In the genomic region with DNA sequence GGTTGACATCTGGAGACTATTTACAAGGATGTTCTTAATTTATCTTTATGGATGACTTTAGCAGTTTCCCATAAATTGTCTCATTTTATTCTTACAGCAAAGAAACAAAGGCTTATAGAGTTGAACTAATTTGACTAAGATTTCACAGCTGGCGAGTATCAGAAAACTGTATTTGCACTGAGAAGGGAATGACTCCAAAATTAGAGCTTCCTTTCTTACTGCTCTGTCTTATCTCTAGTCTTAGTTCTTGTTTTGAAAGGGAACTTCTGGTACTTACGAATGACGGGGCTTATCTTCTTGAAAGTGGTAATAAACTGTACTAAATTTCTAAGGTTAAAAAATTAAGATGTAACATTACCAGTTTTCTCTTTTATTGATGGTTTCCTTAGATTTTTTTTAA, we compare ENCODE assay signal across 9 cellular contexts. TPM values are rescaled to one million over a fixed set of nuclear protein-coding genes. Genes with fewer than 3 reads are reported as not detected.
DNase-seq lines count a peak whose midpoint lies in the region; ATAC-seq, FAIRE-seq and TF ChIP-seq lines count a peak whose summit lies in the region.
"Had no signal": no experiment of that assay in that cellular context is flagged by ENCODE, and none has a peak within 500 bp of the region (broad histone marks: within the 10 kb centered on the region; RNA-seq: fewer than 3 reads in every experiment).

No MANE protein-coding gene starts in this region.

- in situ Hi-C loops in K562 (cut with MboI), result no loop called here

- intact Hi-C loops in A673 (cut with micrococcal nuclease; ENCODE audit: unreplicated experiment), result no loop called here
- intact Hi-C loops in K562 (cut with micrococcal nuclease), result loop anchor here (10.0 kb wide), 1 partner anchor 275 kb away; no protein-coding TSS in a partner anchor

- no peaks in the 10 kb centered on the region for H4K20me1 ChIP-seq in K562 (replicated peaks; ENCODE audit: control insufficient read depth, insufficient read depth, low read length)

- BruUV-seq in A673 (replicated peaks; lab: Mats Ljungman, UMichigan) (no TSS peak), K562 (replicated peaks; lab: Mats Ljungman, UMichigan) (no TSS peak)

- ATAC-seq in HG03103 (IDR thresholded peaks at IDR 0.05; ENCODE audit: low read depth, unreplicated experiment) (peak; percentile 72), K562 (peak; percentile 36), HG03196 (IDR thresholded peaks at IDR 0.05; ENCODE audit: unreplicated experiment) (no peak)

- H3K9me1 ChIP-seq in K562 (ENCODE audit: control insufficient read depth, insufficient read depth, low read length), result no peaks in the 10 kb centered on the region

- H3K36me3 ChIP-seq in A673 (ENCODE audit: insufficient read depth, low read length, poor library complexity, severe bottlenecking), result no peaks in the 10 kb centered on the region
- peaks cover 39% of the 10 kb centered on the region for H3K36me3 ChIP-seq in K562 (ENCODE audit: control insufficient read depth, insufficient read depth, low read length)

- TF ChIP-seq CTCF in A673 (conservative IDR thresholded peaks at IDR 0.05; ENCODE audit: low read depth, low read length) (no peak), K562 (IDR thresholded peaks at IDR 0.05 in 2 of 3, conservative IDR thresholded peaks at IDR 0.05 in 1 of 3; ENCODE audit: insufficient read depth in 2 of 3, low read depth in 1 of 3, low read length in 3 of 3) (no peak)

- 0% methylated on average over 3 of the region's 3 CpGs for whole genome bisulfite sequencing in K562 (ENCODE audit: insufficient coverage, low coverage, missing lambda C conversion rate)

- no peak overlapping the region for H2AFZ ChIP-seq in K562 (ENCODE audit: low read depth, low read length)

- H3K27me3 ChIP-seq in A673 (replicated peaks; ENCODE audit: insufficient read depth, low read depth, low read length, poor library complexity), result no peaks in the 10 kb centered on the region
- H3K27me3 ChIP-seq in K562 (ENCODE audit: control insufficient read depth in 2 of 2, insufficient read depth in 2 of 2, low read length in 2 of 2), result no peaks in the 10 kb centered on the region

- H3K27ac ChIP-seq in A673 (ENCODE audit: low read depth, low read length, poor library complexity, severe bottlenecking) (peak overlapping the region; percentile 35), K562 (ENCODE audit: extremely low read depth, low read depth, low read length) (peak overlapping the region; percentile 89)

- H3K4me3 ChIP-seq in A673 (ENCODE audit: low read depth, low read length, poor library complexity, severe bottlenecking) (no peak overlapping the region), K562 (no peak overlapping the region)

- no peak for TF ChIP-seq POLR2A in K562 (conservative IDR thresholded peaks at IDR 0.05)

- TF ChIP-seq EP300 in K562 (IDR thresholded peaks at IDR 0.05; ENCODE audit: low read length), result peak; percentile 71; the same call in 1 of the 2 replicates

- FAIRE-seq in GM19239 (lab: Jason Lieb, UNC) (peak; percentile 70), K562 (lab: Jason Lieb, UNC) (peak; percentile 70)

- H3K9me3 ChIP-seq in A673 (ENCODE audit: low read depth, low read length, poor library complexity, severe bottlenecking), result no peaks in the 10 kb centered on the region
- H3K9me3 ChIP-seq in K562 (replicated peaks; ENCODE audit: control insufficient read depth, insufficient read depth, low read depth, low read length), result 0 out of 2 replicates have a peak, but pooled peaks cover 2% of the 10 kb centered on the region

- POLR2A ChIA-PET in A673 (lab: Charles Lee; ENCODE audit: low non-redundant PET), result no interaction called here
- POLR2A ChIA-PET in K562 (lab: Yijun Ruan, JAX), result interaction anchor here (0.5 to 5.7 kb wide), 8 partner anchors 8 to 1875 kb away, joined by 3 to 26 read pairs (median 3); a partner anchor contains a TSS

- peak; percentile 56 for DNase-seq in A673 (ENCODE audit: low spot score)
- no peak for DNase-seq in GM19239 (ENCODE audit: insufficient read length, low spot score)
- DNase-seq in K562 (ENCODE audit: extremely low read depth in 1 of 4, low spot score in 3 of 4), result peak in 2 of 4 experiments; percentile 51 to 65
- no peak for DNase-seq in activated CD4-positive, alpha-beta T cell treated with anti-CD3 and anti-CD28 coated beads for 1 hour
- DNase-seq in DMS53 treated with DMSO at 0.1 percent for 48 hours (lab: John Stamatoyannopoulos, UW; ENCODE audit: unreplicated experiment), result no peak
- DNase-seq in stimulated activated CD4-positive, alpha-beta T cell treated with anti-CD3 and anti-CD28 coated beads, Interleukin-1b, Interleukin-23, amount 100 ng/mL, for 48 hours, result no peak
- DNase-seq: islet precursor cell had no signal

- H3K4me1 ChIP-seq in A673 (ENCODE audit: insufficient read depth, low read length, poor library complexity, severe bottlenecking), result peaks cover 26% of the 10 kb centered on the region
- H3K4me1 ChIP-seq in K562 (replicated peaks in 1 of 2; ENCODE audit: control insufficient read depth in 2 of 2, insufficient read depth in 2 of 2, low read length in 2 of 2), result peaks cover 36 to 75% of the 10 kb centered on the region in 2 experiments

- peak overlapping the region; percentile 45 for H3K4me2 ChIP-seq in K562 (ENCODE audit: insufficient read depth, low read length)

- H3K9ac ChIP-seq in K562 (ENCODE audit: insufficient read depth in 1 of 2, low read depth in 2 of 2, low read length in 2 of 2), result peak overlapping the region in 1 of 2 experiments; percentile 58; a peak in 2 of 4 replicates

- peaks cover 98% of the 10 kb centered on the region for H3K79me2 ChIP-seq in K562 (ENCODE audit: control insufficient read depth, insufficient read depth, low read length)

- CTCF ChIA-PET in A673 (lab: Charles Lee) (no interaction called here), K562 (lab: Yijun Ruan, JAX; ENCODE audit: low intra/inter-chr PET ratio) (no interaction called here)

- no peak for TF ChIP-seq RAD21 in K562 (CRISPR knock-in tag; conservative IDR thresholded peaks at IDR 0.05 in 1 of 2, IDR thresholded peaks at IDR 0.05 in 1 of 2)

TF ChIP-seq in K562, 482 proteins besides CTCF, POLR2A, EP300 and RAD21 (continues in another document):
- peak; percentile 41; the same call in 1 of the 2 replicates for TF ChIP-seq CBFA2T3 (IDR thresholded peaks at IDR 0.05)
- TF ChIP-seq, protein P1, sequence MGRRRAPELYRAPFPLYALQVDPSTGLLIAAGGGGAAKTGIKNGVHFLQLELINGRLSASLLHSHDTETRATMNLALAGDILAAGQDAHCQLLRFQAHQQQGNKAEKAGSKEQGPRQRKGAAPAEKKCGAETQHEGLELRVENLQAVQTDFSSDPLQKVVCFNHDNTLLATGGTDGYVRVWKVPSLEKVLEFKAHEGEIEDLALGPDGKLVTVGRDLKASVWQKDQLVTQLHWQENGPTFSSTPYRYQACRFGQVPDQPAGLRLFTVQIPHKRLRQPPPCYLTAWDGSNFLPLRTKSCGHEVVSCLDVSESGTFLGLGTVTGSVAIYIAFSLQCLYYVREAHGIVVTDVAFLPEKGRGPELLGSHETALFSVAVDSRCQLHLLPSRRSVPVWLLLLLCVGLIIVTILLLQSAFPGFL (CRISPR knock-in tag; IDR thresholded peaks at IDR 0.05), result no peak
- TF ChIP-seq ZNF175 (CRISPR knock-in tag; IDR thresholded peaks at IDR 0.05; ENCODE audit: low read depth), result no peak
- TF ChIP-seq SMARCA4 (IDR thresholded peaks at IDR 0.05), result peak; percentile 65
- 0 out of 2 replicates have a peak, but pooled peaks have one; percentile 9 for TF ChIP-seq FOSL1 (tag; conservative IDR thresholded peaks at IDR 0.05)

RNA-seq across cellular contexts. Expression of a gene that starts 13.6 kb away (rescaled TPM):
- 21.0 and 25.0 TPM in 2 replicates for total RNA-seq in A673 (2021)
- total RNA-seq in K562 (2011; cell fraction: chromatin; rRNA removed; ENCODE audit: low replicate concordance), result 251 and 301 TPM in 2 replicates
- 61.0 and 78.0 TPM in 2 replicates for total RNA-seq in K562 (2011; cell fraction: nucleolus; rRNA removed)
- 82.1 and 87.6 TPM in 2 replicates for total RNA-seq in K562 (2011; cell fraction: nucleoplasm; rRNA removed)
- total RNA-seq in K562 (2014; rRNA removed), result 23.9 and 25.2 TPM in 2 replicates
- 39.1 and 46.1 TPM in 2 replicates for total RNA-seq in K562 (2014; rRNA removed; fragmentation: Illumina TruSeq; extraction: Trizol)
- total RNA-seq in K562 (2015; rRNA removed; fragmentation: Illumina TruSeq; extraction: Trizol), result 29.9 and 31.1 TPM in 2 replicates
- 45.5 and 55.3 TPM in 2 replicates for total RNA-seq in K562 (2021)
- polyA plus RNA-seq in K562 (2011; rRNA removed), result 41.4 and 43.9 TPM in 2 replicates
- polyA plus RNA-seq in K562 (2011; cell fraction: cytosol; rRNA removed), result 11.5 and 23.2 TPM in 2 replicates
- polyA plus RNA-seq in K562 (2011; cell fraction: nucleus; rRNA removed), result 37.1 and 53.3 TPM in 2 replicates
- polyA plus RNA-seq in K562 (2012), result 16.1 and 19.6 TPM in 2 replicates
- 30.1 and 30.8 TPM in 2 replicates for polyA plus RNA-seq in K562 (2014; fragmentation: Illumina TruSeq; extraction: Trizol)
- 10 to 100 TPM; 17.0 to 22.9 TPM for polyA plus RNA-seq in K562 (2014; fragmentation: Nextera tagmentation; extraction: Ambion mirVana)
- polyA plus RNA-seq in K562 (2014; rRNA removed), result 20.6 and 23.3 TPM in 2 replicates
- 210 and 261 TPM in 2 replicates for polyA minus RNA-seq in K562 (2011; rRNA and poly(A)+ RNA removed)
- polyA minus RNA-seq in K562 (2011; cell fraction: cytosol; rRNA and poly(A)+ RNA removed), result 25.3 and 33.2 TPM in 2 replicates
- polyA minus RNA-seq in K562 (2011; cell fraction: nucleus; rRNA and poly(A)+ RNA removed), result 50.6 and 123 TPM in 2 replicates

RNA-seq across cellular contexts. Expression of a gene that starts 13.8 kb away (rescaled TPM):
- total RNA-seq in A673 (2021) (18.0 and 21.1 TPM in 2 replicates), K562 (2014; rRNA removed) (51.1 and 55.1 TPM in 2 replicates), K562 (2014; rRNA removed; fragmentation: Illumina TruSeq; extraction: Trizol) (72.3 and 80.2 TPM in 2 replicates), K562 (2015; rRNA removed; fragmentation: Illumina TruSeq; extraction: Trizol) (48.2 and 55.2 TPM in 2 replicates), K562 (2021) (63.0 and 63.6 TPM in 2 replicates)
- total RNA-seq in K562 (2011; cell fraction: chromatin; rRNA removed; ENCODE audit: low replicate concordance), result 23.8 and 25.2 TPM in 2 replicates
- total RNA-seq in K562 (2011; cell fraction: nucleolus; rRNA removed), result 22.5 TPM in 2 replicates
- 17.8 and 18.7 TPM in 2 replicates for total RNA-seq in K562 (2011; cell fraction: nucleoplasm; rRNA removed)
- polyA plus RNA-seq in K562 (2011; rRNA removed) (50.7 and 70.6 TPM in 2 replicates), K562 (2014; fragmentation: Illumina TruSeq; extraction: Trizol) (63.5 and 65.0 TPM in 2 replicates), K562 (2014; fragmentation: Nextera tagmentation; extraction: Ambion mirVana) (100 to 1,000 TPM; 141 to 162 TPM), K562 (2014; rRNA removed) (77.7 and 78.1 TPM in 2 replicates)
- polyA plus RNA-seq in K562 (2011; cell fraction: cytosol; rRNA removed), result 19.8 and 24.0 TPM in 2 replicates
- 13.3 and 16.0 TPM in 2 replicates for polyA plus RNA-seq in K562 (2011; cell fraction: nucleus; rRNA removed)
- polyA plus RNA-seq in K562 (2012), result 27.6 and 52.8 TPM in 2 replicates
- 27.1 and 29.2 TPM in 2 replicates for polyA minus RNA-seq in K562 (2011; rRNA and poly(A)+ RNA removed)
- 14.7 and 15.6 TPM in 2 replicates for polyA minus RNA-seq in K562 (2011; cell fraction: cytosol; rRNA and poly(A)+ RNA removed)
- polyA minus RNA-seq in K562 (2011; cell fraction: nucleus; rRNA and poly(A)+ RNA removed), result 14.9 and 19.1 TPM in 2 replicates
